ENCODE assay signal across 8 cellular contexts in genomic region chr17:56977673-56978395, GRCh38. TPM values are rescaled to one million over a fixed set of nuclear protein-coding genes. Genes with fewer than 3 reads are reported as not detected.
DNase-seq lines count a peak whose midpoint lies in the region; ATAC-seq and TF ChIP-seq lines count a peak whose summit lies in the region.

TSS of gene SCPEP1 (plus strand) at chr17:56978131. CDS start at chr17:56978160, 29 bp downstream.

- no peaks in the 10 kb centered on the region for H3K27me3 ChIP-seq in left lung

- intact Hi-C loops in activated CD4-positive, alpha-beta T cell treated with anti-CD3 and anti-CD28 coated beads, Interleukin-2, amount 10 ng/mL, durations not matched to agents 24 days and 14 days (cut with micrococcal nuclease): loop anchor here (1.0 kb wide), 2 partner anchors 17 to 108 kb away; partner anchors contain the start of gene COIL
- intact Hi-C loops in left lung (cut with DNase I): no loop called here

- DNase-seq in AG08395 (ENCODE audit: low spot score) (peak; percentile 96), NCI-H510A (lab: John Stamatoyannopoulos, UW) (peak; percentile 82), dedifferentiated amniotic fluid mesenchymal stem cell (ENCODE audit: extremely low spot score) (peak; percentile 73), left lung (peak; percentile 91 to 96)
- DNase-seq in activated CD4-positive, alpha-beta T cell treated with anti-CD3 and anti-CD28 coated beads, Interleukin-2, amount 10 ng/mL, durations not matched to agents 24 days and 14 days: peak; percentile 93
- DNase-seq in stimulated activated CD4-positive, alpha-beta T cell treated with anti-CD3 and anti-CD28 coated beads, Interleukin-2, amount 100 ng/mL, for 4 hours (ENCODE audit: low read depth): peak; percentile 65

- ATAC-seq in GM19023 (IDR thresholded peaks at IDR 0.05; ENCODE audit: unreplicated experiment) (peak; percentile 76), HG03342 (IDR thresholded peaks at IDR 0.05; ENCODE audit: unreplicated experiment) (peak; percentile 66), left lung (peak; percentile 98)

- no peaks in the 10 kb centered on the region for H3K36me3 Mint-ChIP-seq in activated CD4-positive, alpha-beta T cell treated with anti-CD3 and anti-CD28 coated beads, Interleukin-2, amount 10 ng/mL, durations not matched to agents 24 days and 14 days (ENCODE audit: low read depth)

- H3K36me3 ChIP-seq in left lung: peaks cover 0 to 17% of the 10 kb centered on the region in 2 donors

- H3K9me3 ChIP-seq in left lung: no peaks in the 10 kb centered on the region

- H3K4me1 Mint-ChIP-seq in activated CD4-positive, alpha-beta T cell treated with anti-CD3 and anti-CD28 coated beads, Interleukin-2, amount 10 ng/mL, durations not matched to agents 24 days and 14 days: peaks cover 21% of the 10 kb centered on the region

- H3K4me3 ChIP-seq in left lung: peak within 1 kb of the TSS; percentile 61 to 62

- peaks cover 29% of the 10 kb centered on the region for H3K27me3 Mint-ChIP-seq in activated CD4-positive, alpha-beta T cell treated with anti-CD3 and anti-CD28 coated beads, Interleukin-2, amount 10 ng/mL, durations not matched to agents 24 days and 14 days

- peak within 1 kb of the TSS; percentile 53 to 76 for H3K27ac ChIP-seq in left lung

- peak within 1 kb of the TSS; percentile 90 for H3K4me3 Mint-ChIP-seq in activated CD4-positive, alpha-beta T cell treated with anti-CD3 and anti-CD28 coated beads, Interleukin-2, amount 10 ng/mL, durations not matched to agents 24 days and 14 days

- H3K9me3 Mint-ChIP-seq in activated CD4-positive, alpha-beta T cell treated with anti-CD3 and anti-CD28 coated beads, Interleukin-2, amount 10 ng/mL, durations not matched to agents 24 days and 14 days: no peaks in the 10 kb centered on the region

- TF ChIP-seq CTCF in left lung (IDR thresholded peaks at IDR 0.05): no peak

- H3K27ac Mint-ChIP-seq in activated CD4-positive, alpha-beta T cell treated with anti-CD3 and anti-CD28 coated beads, Interleukin-2, amount 10 ng/mL, durations not matched to agents 24 days and 14 days: peak within 1 kb of the TSS; percentile 87

- peaks cover 0 to 40% of the 10 kb centered on the region in 2 donors for H3K4me1 ChIP-seq in left lung

RNA-seq across cellular contexts. Expression of gene SCPEP1, which starts in this region (rescaled TPM):
- 7.2 and 8.3 TPM in 2 replicates for total RNA-seq in activated CD4-positive, alpha-beta T cell treated with anti-CD3 and anti-CD28 coated beads, Interleukin-2, amount 10 ng/mL, durations not matched to agents 24 days and 14 days
- 100 to 1,000 TPM; 117 to 120 TPM for total RNA-seq in left lung

Comparison
In these comparisons a context has a peak if more than half of its experiments do, and no peak if none do; other contexts are left out.
1. Peak in every context shown above with its lines: DNase-seq, ATAC-seq, H3K4me3 ChIP-seq and H3K27ac ChIP-seq.
2. RNA of gene SCPEP1 (total RNA-seq): 117 to 120 TPM in left lung; 7.2 to 8.3 TPM in activated CD4-positive, alpha-beta T cell treated with anti-CD3 and anti-CD28 coated beads, Interleukin-2, amount 10 ng/mL, durations not matched to agents 24 days and 14 days; every median in the first group is over 10 times any median in the second.